ENCODE assay signal across 9 cellular contexts in genomic region chr1:38071530-38072266, GRCh38. TPM values are rescaled to one million over a fixed set of nuclear protein-coding genes. Genes with fewer than 3 reads are reported as not detected.
DNase-seq lines count a peak whose midpoint lies in the region; ATAC-seq and TF ChIP-seq lines count a peak whose summit lies in the region.
"Had no signal": no experiment of that assay in that cellular context is flagged by ENCODE, and none has a peak within 500 bp of the region (broad histone marks: within the 10 kb centered on the region; RNA-seq: fewer than 3 reads in every experiment).

No MANE protein-coding gene starts in this region.

- H3K4me2 ChIP-seq in mesendoderm (ENCODE audit: low read length), result no peak overlapping the region

- no peak overlapping the region for H3K4me3 Mint-ChIP-seq in CD4-positive, alpha-beta memory T cell
- H3K4me3 Mint-ChIP-seq: brain had no signal

- H3K27me3 Mint-ChIP-seq in CD4-positive, alpha-beta memory T cell, result peaks cover 14 to 49% of the 10 kb centered on the region in 2 donors

- no peak overlapping the region for H3K27ac Mint-ChIP-seq in CD4-positive, alpha-beta memory T cell
- H3K27ac Mint-ChIP-seq: brain had no signal

- peak; percentile 4 for DNase-seq in GM04503 (ENCODE audit: low read depth)
- peak; percentile 57 for DNase-seq in HT-29 (ENCODE audit: low spot score)
- DNase-seq in adrenal gland, result peak in 1 of 7 donors; percentile 18
- DNase-seq in mesendoderm, result peak; percentile 81
- no peak for DNase-seq in CD4-positive, alpha-beta memory T cell
- DNase-seq in activated naive CD4-positive, alpha-beta T cell (lab: John Stamatoyannopoulos, UW), result no peak
- DNase-seq in NCI-H146 (lab: John Stamatoyannopoulos, UW), result no peak

- intact Hi-C loops in adrenal gland (cut with DNase I), result no loop called here
- intact Hi-C loops in CD4-positive, alpha-beta memory T cell (cut with micrococcal nuclease), result no loop called here

- H3K4ac ChIP-seq in mesendoderm (ENCODE audit: low read depth, low read length), result no peak overlapping the region

- H3K56ac ChIP-seq in mesendoderm (ENCODE audit: low read length), result no peak overlapping the region

- H3K27me3 ChIP-seq in adrenal gland (no peaks in the 10 kb centered on the region), mesendoderm (ENCODE audit: insufficient read depth, low read length, poor library complexity) (no peaks in the 10 kb centered on the region)
- peaks cover 5% of the 10 kb centered on the region for H3K27me3 ChIP-seq in CD4-positive, alpha-beta memory T cell (ENCODE audit: insufficient read depth, low read length)

- H3K4me1 ChIP-seq in adrenal gland (replicated peaks in 1 of 2) (no peaks in the 10 kb centered on the region), mesendoderm (ENCODE audit: control insufficient read depth, low read depth, low read length) (no peaks in the 10 kb centered on the region)
- H3K4me1 ChIP-seq in CD4-positive, alpha-beta memory T cell (ENCODE audit: insufficient read depth, low read length), result no peaks in the 10 kb centered on the region

- no peak overlapping the region for H3K18ac ChIP-seq in mesendoderm (ENCODE audit: low read length)

- H4K8ac ChIP-seq in mesendoderm (ENCODE audit: low read depth, low read length), result no peak overlapping the region

- H3K27ac ChIP-seq in adrenal gland, result no peak overlapping the region
- no peak overlapping the region for H3K27ac ChIP-seq in mesendoderm (ENCODE audit: low read depth, low read length)
- H3K27ac ChIP-seq in CD4-positive, alpha-beta memory T cell (ENCODE audit: low read depth, low read length), result no peak overlapping the region

- no peak for TF ChIP-seq POLR2A in adrenal gland (IDR thresholded peaks at IDR 0.05)

- WGBS in adrenal gland, 4 donors, result 64 to 83% (median 72%) methylated on average over 6 to 7 of the region's 7 CpGs
- no CpG with 5 or more reads among the region's 7 CpGs for WGBS in mesendoderm (ENCODE audit: extremely low coverage, insufficient coverage, low lambda C conversion rate)

- TF ChIP-seq CTCF in adrenal gland (IDR thresholded peaks at IDR 0.05), result peak; percentile 6 to 42 (median 38)

- H4K5ac ChIP-seq in mesendoderm (ENCODE audit: low read length), result no peak overlapping the region

- H3K4me1 Mint-ChIP-seq in CD4-positive, alpha-beta memory T cell, result no peaks in the 10 kb centered on the region

- POLR2A ChIA-PET in CD4-positive, alpha-beta memory T cell (lab: Charles Lee; ENCODE audit: partially characterized antibody), result no interaction called here

- CTCF ChIA-PET in CD4-positive, alpha-beta memory T cell (lab: Charles Lee; ENCODE audit: partially characterized antibody), result interaction anchor here (0.6 to 2.5 kb wide), 13 partner anchors 9 to 182 kb away, joined by 3 to 9 read pairs (median 4); partner anchors contain the start of gene SF3A3

- H3K36me3 Mint-ChIP-seq in CD4-positive, alpha-beta memory T cell, result no peaks in the 10 kb centered on the region
- H3K36me3 Mint-ChIP-seq: brain had no signal

- H3K79me2 ChIP-seq in mesendoderm (ENCODE audit: control insufficient read depth, insufficient read depth, low read length), result no peaks in the 10 kb centered on the region

- no peak for ATAC-seq in HG03159 (IDR thresholded peaks at IDR 0.05; ENCODE audit: unreplicated experiment)

- no peak overlapping the region for H2BK15ac ChIP-seq in mesendoderm (replicated peaks; ENCODE audit: low read depth)

- H3K9me3 ChIP-seq in adrenal gland (replicated peaks in 1 of 3), result no peaks in the 10 kb centered on the region
- no peaks in the 10 kb centered on the region for H3K9me3 ChIP-seq in CD4-positive, alpha-beta memory T cell (ENCODE audit: control insufficient read depth in 1 of 2, low read length in 2 of 2)

- no peaks in the 10 kb centered on the region for H3K9me3 Mint-ChIP-seq in CD4-positive, alpha-beta memory T cell
- H3K9me3 Mint-ChIP-seq: brain had no signal

- no peak overlapping the region for H2BK5ac ChIP-seq in mesendoderm (ENCODE audit: low read length)

- no peaks in the 10 kb centered on the region for H3K79me1 ChIP-seq in mesendoderm (ENCODE audit: low read length)

- H3K9ac ChIP-seq in mesendoderm (ENCODE audit: low read length), result no peak overlapping the region

- H3K4me3 ChIP-seq in adrenal gland, result no peak overlapping the region
- no peak overlapping the region for H3K4me3 ChIP-seq in mesendoderm (ENCODE audit: low read length)
- no peak overlapping the region for H3K4me3 ChIP-seq in CD4-positive, alpha-beta memory T cell (ENCODE audit: low read length in 2 of 2)

- no peak overlapping the region for H2BK120ac ChIP-seq in mesendoderm (ENCODE audit: low read depth, low read length)

- H2AK5ac ChIP-seq in mesendoderm (ENCODE audit: low read length), result no peak overlapping the region

- H3K23ac ChIP-seq in mesendoderm (ENCODE audit: low read length), result no peak overlapping the region

- H3K36me3 ChIP-seq in adrenal gland (replicated peaks in 1 of 2) (no peaks in the 10 kb centered on the region), mesendoderm (ENCODE audit: control insufficient read depth, insufficient read depth, low read length) (no peaks in the 10 kb centered on the region)
- no peaks in the 10 kb centered on the region for H3K36me3 ChIP-seq in CD4-positive, alpha-beta memory T cell (ENCODE audit: insufficient read depth, low read length)

RNA-seq across cellular contexts. Expression of gene POU3F1, which starts 25.1 kb away (rescaled TPM):
- total RNA-seq in HT-29 (2014; rRNA removed; shearing (Covaris generic)), result 0.94 and 1.1 TPM in 2 replicates
- total RNA-seq in adrenal gland, result 1 to 10 TPM; 1.6 to 6.9 (median 3.0) TPM
- polyA plus RNA-seq in adrenal gland, result under 1 TPM; 0.05 to 0.40 (median 0.16) TPM
- 1.2 TPM for polyA plus RNA-seq in mesendoderm (2013, experiment 1 of 2)
- 1.3 TPM for polyA plus RNA-seq in mesendoderm (2013, experiment 2 of 2)
- total RNA-seq in CD4-positive, alpha-beta memory T cell, result under 1 TPM; 0.14 to 0.15 TPM
- polyA plus RNA-seq in CD4-positive, alpha-beta memory T cell, result under 1 TPM in 1 of 2 donors, not detected in 1; 0.08 TPM

RNA-seq across cellular contexts. Expression of gene UTP11, which starts 59.2 kb away (rescaled TPM):
- total RNA-seq in HT-29 (2014; rRNA removed; shearing (Covaris generic)), result 22.1 and 26.1 TPM in 2 replicates
- 10 to 100 TPM; 25.8 to 71.9 (median 37.4) TPM for total RNA-seq in adrenal gland
- polyA plus RNA-seq in adrenal gland, result 100 to 1,000 TPM in 1 of 3 donors, 10 to 100 TPM in 2; 16.0 to 133 (median 26.5) TPM
- polyA plus RNA-seq in mesendoderm (2013, experiment 1 of 2), result 93.2 TPM
- polyA plus RNA-seq in mesendoderm (2013, experiment 2 of 2), result 90.6 TPM
- 10 to 100 TPM; 17.3 to 17.5 TPM for total RNA-seq in CD4-positive, alpha-beta memory T cell
- 10 to 100 TPM; 21.0 to 21.9 TPM for polyA plus RNA-seq in CD4-positive, alpha-beta memory T cell

Comparison
In these comparisons a context has a peak if more than half of its experiments do, and no peak if none do; other contexts are left out.
1. DNase-seq: peak in GM04503 (single experiment), HT-29 (single experiment) and mesendoderm (single experiment); none in CD4-positive, alpha-beta memory T cell (0 of 5), activated naive CD4-positive, alpha-beta T cell (0 of 4) and NCI-H146 (single experiment).